Comparison of ENCODE assay signal across 13 cellular contexts in genomic region chr20:6575912-6576391, GRCh38.
DNase-seq lines count a peak whose midpoint lies in the region; ATAC-seq, FAIRE-seq and TF ChIP-seq lines count a peak whose summit lies in the region.
"Had no signal": no experiment of that assay in that cellular context is flagged by ENCODE, and none has a peak within 500 bp of the region (broad histone marks: within the 10 kb centered on the region; RNA-seq: fewer than 3 reads in every experiment).

No MANE protein-coding gene starts in this region.

- in situ Hi-C loops in GM12878 (cut with MboI) = no loop called here

- H4K20me1 ChIP-seq in GM12878 (ENCODE audit: control insufficient read depth, insufficient read depth) = no peaks in the 10 kb centered on the region

- ATAC-seq in GM18870 (IDR thresholded peaks at IDR 0.05; ENCODE audit: unreplicated experiment) = peak; percentile 88
- peak; percentile 45 for ATAC-seq in HG03442 (IDR thresholded peaks at IDR 0.05; ENCODE audit: unreplicated experiment)
- peak; percentile 90 for ATAC-seq in GM12878
- ATAC-seq in GM21528 (IDR thresholded peaks at IDR 0.05; ENCODE audit: low FRiP score, unreplicated experiment) = no peak
- ATAC-seq: stimulated activated memory B cell treated with anti-CD40 and anti-IgM and Interleukin-4, amounts not matched to agents 10 μg/mL and 1 μg/mL and 100 μg/mL, for 72 hours had no signal

- H3K27ac ChIP-seq in GM12878 (ENCODE audit: control insufficient read depth, insufficient read depth) (no peak overlapping the region), WERI-Rb-1 (no peak overlapping the region)
- H3K27ac ChIP-seq: spleen had no signal

- TF ChIP-seq EP300 in GM12878 (IDR thresholded peaks at IDR 0.05; ENCODE audit: borderline replicate concordance in 1 of 2, control insufficient read depth in 1 of 2, low read depth in 2 of 2, low read length in 2 of 2) = peak; percentile 81 to 83; a peak in 3 of 4 replicates

- H3K4me1 Mint-ChIP-seq in mesothelial cell of epicardium = peaks cover 32% of the 10 kb centered on the region
- H3K4me1 Mint-ChIP-seq: CD8-positive, alpha-beta memory T cell; central memory CD8-positive, alpha-beta T cell; stimulated activated memory B cell treated with anti-CD40 and anti-IgM and Interleukin-4, amounts not matched to agents 10 μg/mL and 1 μg/mL and 100 μg/mL, for 72 hours had no signal

- TF ChIP-seq POLR2A in GM12878 (IDR thresholded peaks at IDR 0.05; ENCODE audit: low read depth, low read length) = no peak

- no peaks in the 10 kb centered on the region for H3K79me2 ChIP-seq in GM12878 (ENCODE audit: control insufficient read depth, insufficient read depth, low read length)

- no peaks in the 10 kb centered on the region for H3K36me3 Mint-ChIP-seq in mesothelial cell of epicardium
- H3K36me3 Mint-ChIP-seq: CD8-positive, alpha-beta memory T cell; stimulated activated memory B cell treated with anti-CD40 and anti-IgM and Interleukin-4, amounts not matched to agents 10 μg/mL and 1 μg/mL and 100 μg/mL, for 72 hours had no signal

- WGBS in GM12878 (ENCODE audit: insufficient coverage, insufficient replicate concordance, low lambda C conversion rate, missing lambda C conversion rate) = 46% methylated on average over 7 of the region's 7 CpGs

- CTCF ChIA-PET in GM12878 (lab: Yijun Ruan, JAX) = interaction anchor here (0.8 to 1.7 kb wide), 9 partner anchors 13 to 710 kb away, joined by 3 to 5 read pairs (median 3); no protein-coding TSS in a partner anchor

- H3K4me3 ChIP-seq in GM12878 (no peak overlapping the region), WERI-Rb-1 (ENCODE audit: low read depth, low read length) (no peak overlapping the region)
- H3K4me3 ChIP-seq: spleen had no signal

- intact Hi-C loops in GM12878 (cut with micrococcal nuclease; ENCODE audit: unreplicated experiment) = loop anchor here (10.0 kb wide), 1 partner anchor 391 kb away; no protein-coding TSS in a partner anchor

- H2AFZ ChIP-seq in GM12878 (ENCODE audit: control insufficient read depth, low read depth, low read length) = no peak overlapping the region

- FAIRE-seq in GM12878 (lab: Jason Lieb, UNC) (no peak), HTR-8/SVneo (lab: Jason Lieb, UNC) (no peak)

- no peak overlapping the region for H3K4me2 ChIP-seq in GM12878 (ENCODE audit: control insufficient read depth, insufficient read depth)

- no peaks in the 10 kb centered on the region for H3K9me3 ChIP-seq in GM12878 (replicated peaks; ENCODE audit: control insufficient read depth, insufficient read depth, low read length)
- no peaks in the 10 kb centered on the region for H3K9me3 ChIP-seq in WERI-Rb-1 (ENCODE audit: severe bottlenecking)
- H3K9me3 ChIP-seq: spleen had no signal

- H3K36me3 ChIP-seq in GM12878 (ENCODE audit: control insufficient read depth in 2 of 2, insufficient read depth in 2 of 2, low read length in 1 of 2) = no peaks in the 10 kb centered on the region
- H3K36me3 ChIP-seq in WERI-Rb-1 = no peaks in the 10 kb centered on the region
- H3K36me3 ChIP-seq: spleen had no signal

- no peak overlapping the region for H3K9ac ChIP-seq in GM12878 (ENCODE audit: control insufficient read depth, insufficient read depth, low read length)

- peak; percentile 53 for DNase-seq in GM12878 (ENCODE audit: low read depth, low spot score)
- DNase-seq in mesothelial cell of epicardium (ENCODE audit: low spot score in 2 of 2, unreplicated experiment in 2 of 2) = no peak
- no peak for DNase-seq in NCI-H2171 (lab: John Stamatoyannopoulos, UW)
- no peak for DNase-seq in WERI-Rb-1
- DNase-seq in HTR-8/SVneo (ENCODE audit: insufficient read length, low spot score) = no peak
- DNase-seq: CD8-positive, alpha-beta memory T cell; HFFc6; spleen had no signal

- H3K27me3 ChIP-seq in GM12878 (replicated peaks in 1 of 2; ENCODE audit: control insufficient read depth in 2 of 2, insufficient read depth in 2 of 2, low read length in 1 of 2) = no peaks in the 10 kb centered on the region
- H3K27me3 ChIP-seq in WERI-Rb-1 (ENCODE audit: insufficient read depth, low read depth, severe bottlenecking) = peaks cover 43% of the 10 kb centered on the region
- H3K27me3 ChIP-seq: spleen had no signal

- RAD21 ChIA-PET in GM12878 (lab: Charles Lee; ENCODE audit: unreplicated experiment) = interaction anchor here (0.7 to 2.0 kb wide), 6 partner anchors 49 to 311 kb away, joined by 3 to 8 read pairs (median 4); no protein-coding TSS in a partner anchor

- SMC1A ChIA-PET in GM12878 (lab: Charles Lee; ENCODE audit: uncharacterized antibody, unreplicated experiment) = interaction anchor here (0.6 to 2.5 kb wide), 28 partner anchors 9 to 714 kb away, joined by 3 to 12 read pairs (median 4); no protein-coding TSS in a partner anchor

- TF ChIP-seq RAD21 in GM12878 (IDR thresholded peaks at IDR 0.05; ENCODE audit: insufficient read depth, low read depth, low read length) = no peak

- no peaks in the 10 kb centered on the region for H3K27me3 Mint-ChIP-seq in mesothelial cell of epicardium (ENCODE audit: low read depth)
- H3K27me3 Mint-ChIP-seq: CD8-positive, alpha-beta memory T cell; central memory CD8-positive, alpha-beta T cell; stimulated activated memory B cell treated with anti-CD40 and anti-IgM and Interleukin-4, amounts not matched to agents 10 μg/mL and 1 μg/mL and 100 μg/mL, for 72 hours had no signal

- H3K27ac Mint-ChIP-seq in mesothelial cell of epicardium = peak overlapping the region; percentile 84
- H3K27ac Mint-ChIP-seq: CD8-positive, alpha-beta memory T cell; HFFc6; stimulated activated memory B cell treated with anti-CD40 and anti-IgM and Interleukin-4, amounts not matched to agents 10 μg/mL and 1 μg/mL and 100 μg/mL, for 72 hours had no signal

- no peaks in the 10 kb centered on the region for H3K9me3 Mint-ChIP-seq in mesothelial cell of epicardium

- no TSS peak for BruUV-seq in GM12878 (replicated peaks; lab: Mats Ljungman, UMichigan)

- no peak overlapping the region for H3K4me3 Mint-ChIP-seq in mesothelial cell of epicardium
- H3K4me3 Mint-ChIP-seq: CD8-positive, alpha-beta memory T cell; central memory CD8-positive, alpha-beta T cell; HFFc6; stimulated activated memory B cell treated with anti-CD40 and anti-IgM and Interleukin-4, amounts not matched to agents 10 μg/mL and 1 μg/mL and 100 μg/mL, for 72 hours had no signal

- no peaks in the 10 kb centered on the region for H3K4me1 ChIP-seq in GM12878 (ENCODE audit: control insufficient read depth, insufficient read depth, low read length)

- POLR2A ChIA-PET in GM12878 (lab: Charles Lee) = interaction anchor here (0.6 to 1.6 kb wide), 3 partner anchors 42 to 349 kb away, joined by 3 to 6 read pairs (median 3); no protein-coding TSS in a partner anchor

- no peak for TF ChIP-seq CTCF in GM12878 (IDR thresholded peaks at IDR 0.05 in 2 of 3, conservative IDR thresholded peaks at IDR 0.05 in 1 of 3; ENCODE audit: control insufficient read depth in 2 of 3, extremely low read depth in 1 of 3, insufficient read depth in 1 of 3, low read depth in 3 of 3, low read length in 3 of 3)
- no peak for TF ChIP-seq CTCF in mesothelial cell of epicardium (IDR thresholded peaks at IDR 0.05; ENCODE audit: unreplicated experiment)
- no peak for TF ChIP-seq CTCF in WERI-Rb-1 (IDR thresholded peaks at IDR 0.05; ENCODE audit: low read depth, low read length)

TF ChIP-seq in GM12878, 131 proteins besides CTCF, POLR2A, EP300 and RAD21 (continues in another document):
- no peak for TF ChIP-seq ZNF217 (IDR thresholded peaks at IDR 0.05)
- no peak for TF ChIP-seq SP1 (IDR thresholded peaks at IDR 0.05; ENCODE audit: low read depth, low read length)
- no peak for TF ChIP-seq KAT2A (conservative IDR thresholded peaks at IDR 0.05; ENCODE audit: control insufficient read depth, low read depth, low read length)
- TF ChIP-seq, protein P1, sequence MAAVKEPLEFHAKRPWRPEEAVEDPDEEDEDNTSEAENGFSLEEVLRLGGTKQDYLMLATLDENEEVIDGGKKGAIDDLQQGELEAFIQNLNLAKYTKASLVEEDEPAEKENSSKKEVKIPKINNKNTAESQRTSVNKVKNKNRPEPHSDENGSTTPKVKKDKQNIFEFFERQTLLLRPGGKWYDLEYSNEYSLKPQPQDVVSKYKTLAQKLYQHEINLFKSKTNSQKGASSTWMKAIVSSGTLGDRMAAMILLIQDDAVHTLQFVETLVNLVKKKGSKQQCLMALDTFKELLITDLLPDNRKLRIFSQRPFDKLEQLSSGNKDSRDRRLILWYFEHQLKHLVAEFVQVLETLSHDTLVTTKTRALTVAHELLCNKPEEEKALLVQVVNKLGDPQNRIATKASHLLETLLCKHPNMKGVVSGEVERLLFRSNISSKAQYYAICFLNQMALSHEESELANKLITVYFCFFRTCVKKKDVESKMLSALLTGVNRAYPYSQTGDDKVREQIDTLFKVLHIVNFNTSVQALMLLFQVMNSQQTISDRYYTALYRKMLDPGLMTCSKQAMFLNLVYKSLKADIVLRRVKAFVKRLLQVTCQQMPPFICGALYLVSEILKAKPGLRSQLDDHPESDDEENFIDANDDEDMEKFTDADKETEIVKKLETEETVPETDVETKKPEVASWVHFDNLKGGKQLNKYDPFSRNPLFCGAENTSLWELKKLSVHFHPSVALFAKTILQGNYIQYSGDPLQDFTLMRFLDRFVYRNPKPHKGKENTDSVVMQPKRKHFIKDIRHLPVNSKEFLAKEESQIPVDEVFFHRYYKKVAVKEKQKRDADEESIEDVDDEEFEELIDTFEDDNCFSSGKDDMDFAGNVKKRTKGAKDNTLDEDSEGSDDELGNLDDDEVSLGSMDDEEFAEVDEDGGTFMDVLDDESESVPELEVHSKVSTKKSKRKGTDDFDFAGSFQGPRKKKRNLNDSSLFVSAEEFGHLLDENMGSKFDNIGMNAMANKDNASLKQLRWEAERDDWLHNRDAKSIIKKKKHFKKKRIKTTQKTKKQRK (IDR thresholded peaks at IDR 0.05; ENCODE audit: low read depth, low read length) = no peak
- no peak for TF ChIP-seq SUPT20H (IDR thresholded peaks at IDR 0.05; ENCODE audit: borderline replicate concordance, control insufficient read depth, low read depth, low read length)
- no peak for TF ChIP-seq FOXM1 (IDR thresholded peaks at IDR 0.05; ENCODE audit: low read depth, low read length)
- TF ChIP-seq SMAD1 (IDR thresholded peaks at IDR 0.05; ENCODE audit: low read depth, partially characterized antibody) = peak; percentile 44
- TF ChIP-seq ASH2L (IDR thresholded peaks at IDR 0.05; ENCODE audit: borderline replicate concordance, low read depth) = no peak
- no peak; the same call in 1 of the 2 replicates for TF ChIP-seq MAX (IDR thresholded peaks at IDR 0.05; ENCODE audit: low read depth, low read length)
